Comparison of ENCODE assay signal across 19 cellular contexts in genomic region chr18:49847524-49847923, GRCh38. TPM values are rescaled to one million over a fixed set of nuclear protein-coding genes. Genes with fewer than 3 reads are reported as not detected.
DNase-seq lines count a peak whose midpoint lies in the region; TF ChIP-seq lines count a peak whose summit lies in the region.
"Had no signal": no experiment of that assay in that cellular context is flagged by ENCODE, and none has a peak within 500 bp of the region (broad histone marks: within the 10 kb centered on the region; RNA-seq: fewer than 3 reads in every experiment).

No MANE protein-coding gene starts in this region.

- H3K4ac ChIP-seq in neuronal stem cell (ENCODE audit: low read length): no peak overlapping the region

- peak overlapping the region; percentile 32 for H3K18ac ChIP-seq in neuronal stem cell (ENCODE audit: low read length)

- TF ChIP-seq CTCF in GM10248 (IDR thresholded peaks at IDR 0.05; ENCODE audit: control extremely low read depth, extremely low read depth, low read depth, missing control alignments) (no peak), esophagus muscularis mucosa (IDR thresholded peaks at IDR 0.05) (no peak)

- H3K4me1 Mint-ChIP-seq in immature natural killer cell: peaks cover 12 to 22% of the 10 kb centered on the region in 2 donors
- H3K4me1 Mint-ChIP-seq: CD14-positive monocyte had no signal

- no peak overlapping the region for H2BK5ac ChIP-seq in neuronal stem cell (ENCODE audit: low read length)

- peak overlapping the region; percentile 0 for H3K23ac ChIP-seq in neuronal stem cell (ENCODE audit: low read depth, low read length, poor library complexity)

- no peak overlapping the region for H3K4me3 Mint-ChIP-seq in immature natural killer cell
- H3K4me3 Mint-ChIP-seq: CD14-positive monocyte, H9 had no signal

- H3K4me1 ChIP-seq in BLaER1 (peaks cover 18% of the 10 kb centered on the region), duodenal mucosa (ENCODE audit: control insufficient read depth in 1 of 2, insufficient read depth in 2 of 2, low read length in 2 of 2) (peaks cover 29 to 33% of the 10 kb centered on the region in 2 donors), neuronal stem cell (ENCODE audit: control insufficient read depth in 2 of 2, insufficient read depth in 1 of 2, low read depth in 1 of 2, low read length in 2 of 2) (peaks cover 3 to 28% of the 10 kb centered on the region in 2 donors), esophagus muscularis mucosa (peaks cover 7 to 21% (median 19%) of the 10 kb centered on the region in 4 donors)
- peaks cover 4 to 20% (median 14%) of the 10 kb centered on the region in 10 experiments; a peak in 14 of 20 replicates for H3K4me1 ChIP-seq in BLaER1 treated with 17β-estradiol and CSF1 and Interleukin-3, amounts not matched to agents 10 nM and 100 nM

- H4K8ac ChIP-seq in neuronal stem cell (ENCODE audit: low read depth, low read length): no peak overlapping the region

- POLR2A ChIA-PET in GM10248 (lab: Yijun Ruan, JAX): no interaction called here

- no peak for TF ChIP-seq POLR2A in esophagus muscularis mucosa (IDR thresholded peaks at IDR 0.05; ENCODE audit: low read depth)

- H3K79me1 ChIP-seq in neuronal stem cell (ENCODE audit: low read depth, low read length): no peaks in the 10 kb centered on the region

- H3K9me3 Mint-ChIP-seq in immature natural killer cell: no peaks in the 10 kb centered on the region
- H3K9me3 Mint-ChIP-seq: CD14-positive monocyte, H9 had no signal

- H3K4me2 ChIP-seq in BLaER1: peak overlapping the region; percentile 54
- H3K4me2 ChIP-seq in BLaER1 treated with 17β-estradiol and CSF1 and Interleukin-3, amounts not matched to agents 10 nM and 100 nM: peak overlapping the region in 7 of 11 experiments; percentile 32 to 62 (median 44); a peak in 13 of 22 replicates
- H3K4me2 ChIP-seq in neuronal stem cell (ENCODE audit: insufficient read depth, low read length, poor library complexity, severe bottlenecking): no peak overlapping the region

- H2AK5ac ChIP-seq in neuronal stem cell (ENCODE audit: low read depth, low read length): no peak overlapping the region

- intact Hi-C loops in esophagus muscularis mucosa (cut with DNase I): no loop called here

- no peaks in the 10 kb centered on the region for H4K20me1 ChIP-seq in BLaER1
- no peaks in the 10 kb centered on the region for H4K20me1 ChIP-seq in BLaER1 treated with 17β-estradiol and CSF1 and Interleukin-3, amounts not matched to agents 10 nM and 100 nM

- no peak overlapping the region for H2BK120ac ChIP-seq in neuronal stem cell (ENCODE audit: low read depth, low read length)

- no peak overlapping the region for H4K91ac ChIP-seq in neuronal stem cell (ENCODE audit: low read depth, low read length, poor library complexity)

- DNase-seq in neuronal stem cell (ENCODE audit: low spot score) (no peak), GM10248 (ENCODE audit: extremely low spot score) (no peak), immature natural killer cell (no peak), esophagus muscularis mucosa (ENCODE audit: extremely low spot score) (no peak), NCI-H187 (lab: John Stamatoyannopoulos, UW) (no peak)
- DNase-seq: H9, KG1, MM.1S, NCI-H1694, NCI-H2081, NCI-H2227 treated with DMSO at 0.1 percent for 48 hours, NCI-H526 treated with DMSO at 0.1 percent for 48 hours, PC-9 had no signal

- H2BK12ac ChIP-seq in neuronal stem cell (ENCODE audit: low read length): no peak overlapping the region

- H2BK15ac ChIP-seq in neuronal stem cell (ENCODE audit: low read length): no peak overlapping the region

- H2AFZ ChIP-seq in neuronal stem cell (ENCODE audit: low read length): no peak overlapping the region
- H2AFZ ChIP-seq: PC-9 had no signal

- CTCF ChIA-PET in GM10248 (lab: Yijun Ruan, JAX): interaction anchor here (6.6 kb wide), 1 partner anchor 11 kb away, joined by 43 read pairs; no protein-coding TSS in a partner anchor

- WGBS in neuronal stem cell (ENCODE audit: extremely low coverage in 2 of 2, insufficient read length in 2 of 2, insufficient replicate concordance in 1 of 2), 2 donors: no CpG with 5 or more reads among the region's 8 CpGs
- WGBS in esophagus muscularis mucosa: 85% methylated on average over 8 of the region's 8 CpGs

- H3K27ac Mint-ChIP-seq in immature natural killer cell: peak overlapping the region in 1 of 6 donors; percentile 73

- H3K27ac ChIP-seq in BLaER1 (no peak overlapping the region), duodenal mucosa (ENCODE audit: low read depth, low read length) (no peak overlapping the region), neuronal stem cell (replicated peaks; ENCODE audit: low read length) (no peak overlapping the region), esophagus muscularis mucosa (replicated peaks in 1 of 4) (no peak overlapping the region)
- no peak overlapping the region for H3K27ac ChIP-seq in BLaER1 treated with 17β-estradiol and CSF1 and Interleukin-3, amounts not matched to agents 10 nM and 100 nM
- H3K27ac ChIP-seq: SJSA1 had no signal

- H3K36me3 ChIP-seq in BLaER1: no peaks in the 10 kb centered on the region
- H3K36me3 ChIP-seq in BLaER1 treated with 17β-estradiol and CSF1 and Interleukin-3, amounts not matched to agents 10 nM and 100 nM: no peaks in the 10 kb centered on the region
- H3K36me3 ChIP-seq in duodenal mucosa (ENCODE audit: control insufficient read depth in 1 of 2, insufficient read depth in 2 of 2, low read length in 2 of 2): peaks cover 41 to 50% of the 10 kb centered on the region in 2 donors
- no peaks in the 10 kb centered on the region for H3K36me3 ChIP-seq in neuronal stem cell (replicated peaks in 1 of 2; ENCODE audit: control insufficient read depth in 2 of 2, insufficient read depth in 2 of 2, low read length in 2 of 2)
- no peaks in the 10 kb centered on the region for H3K36me3 ChIP-seq in esophagus muscularis mucosa
- H3K36me3 ChIP-seq: SJSA1 had no signal

- H3K27me3 Mint-ChIP-seq in immature natural killer cell (ENCODE audit: low read depth in 3 of 3): peaks cover 0 to 12% (median 0%) of the 10 kb centered on the region in 3 donors

- H3K9ac ChIP-seq in BLaER1 (no peak overlapping the region), duodenal mucosa (ENCODE audit: low read depth in 1 of 2, low read length in 2 of 2) (peak overlapping the region in 1 of 2 donors; percentile 84), neuronal stem cell (ENCODE audit: low read depth, low read length, poor library complexity) (no peak overlapping the region)
- no peak overlapping the region for H3K9ac ChIP-seq in BLaER1 treated with 17β-estradiol and CSF1 and Interleukin-3, amounts not matched to agents 10 nM and 100 nM

- H3K27me3 ChIP-seq in BLaER1 (no peaks in the 10 kb centered on the region), duodenal mucosa (ENCODE audit: control insufficient read depth in 1 of 2, insufficient read depth in 2 of 2, low read length in 2 of 2) (no peaks in the 10 kb centered on the region), neuronal stem cell (ENCODE audit: control insufficient read depth in 3 of 3, insufficient read depth in 3 of 3, low read depth in 1 of 3, low read length in 3 of 3) (peaks cover 0 to 24% (median 0%) of the 10 kb centered on the region in 3 experiments), esophagus muscularis mucosa (peaks cover 0 to 72% (median 0%) of the 10 kb centered on the region in 4 donors)
- no peaks in the 10 kb centered on the region for H3K27me3 ChIP-seq in BLaER1 treated with 17β-estradiol and CSF1 and Interleukin-3, amounts not matched to agents 10 nM and 100 nM
- H3K27me3 ChIP-seq: SJSA1 had no signal

- no peak for TF ChIP-seq EP300 in esophagus muscularis mucosa (IDR thresholded peaks at IDR 0.05)

- no peaks in the 10 kb centered on the region for H3K36me3 Mint-ChIP-seq in immature natural killer cell
- H3K36me3 Mint-ChIP-seq: CD14-positive monocyte had no signal

- no peak overlapping the region for H3K14ac ChIP-seq in neuronal stem cell (ENCODE audit: low read length)

- no peaks in the 10 kb centered on the region for H3K9me3 ChIP-seq in BLaER1
- no peaks in the 10 kb centered on the region for H3K9me3 ChIP-seq in BLaER1 treated with 17β-estradiol and CSF1 and Interleukin-3, amounts not matched to agents 10 nM and 100 nM (replicated peaks in 1 of 11)
- H3K9me3 ChIP-seq in duodenal mucosa (ENCODE audit: control insufficient read depth in 1 of 2, low read length in 2 of 2): no peaks in the 10 kb centered on the region
- no peaks in the 10 kb centered on the region for H3K9me3 ChIP-seq in neuronal stem cell (replicated peaks in 1 of 2; ENCODE audit: control insufficient read depth in 2 of 2, insufficient read depth in 1 of 2, low read depth in 1 of 2, low read length in 2 of 2)
- H3K9me3 ChIP-seq in esophagus muscularis mucosa: no peaks in the 10 kb centered on the region
- H3K9me3 ChIP-seq: SJSA1 had no signal

- no peak overlapping the region for H3K4me3 ChIP-seq in BLaER1
- H3K4me3 ChIP-seq in BLaER1 treated with 17β-estradiol and CSF1 and Interleukin-3, amounts not matched to agents 10 nM and 100 nM: no peak overlapping the region
- peak overlapping the region; percentile 53 to 64 for H3K4me3 ChIP-seq in duodenal mucosa (ENCODE audit: low read depth in 1 of 2, low read length in 2 of 2)
- H3K4me3 ChIP-seq in neuronal stem cell (ENCODE audit: low read length in 2 of 2): no peak overlapping the region
- H3K4me3 ChIP-seq in esophagus muscularis mucosa: no peak overlapping the region
- H3K4me3 ChIP-seq: GM12878, PC-9, SJSA1 had no signal

RNA-seq across cellular contexts. Expression of gene ACAA2, which starts 34.2 kb away (rescaled TPM):
- polyA plus RNA-seq in neuronal stem cell (2013, experiment 1 of 2): 32.3 TPM
- 32.1 TPM for polyA plus RNA-seq in neuronal stem cell (2013, experiment 2 of 2)
- polyA plus RNA-seq in immature natural killer cell: 100 to 1,000 TPM; 181 to 426 (median 203) TPM
- total RNA-seq in esophagus muscularis mucosa: 100 to 1,000 TPM in 1 of 4 donors, 10 to 100 TPM in 3; 46.9 to 101 (median 73.9) TPM

Comparison
In these comparisons a context has a peak if more than half of its experiments do, and no peak if none do; other contexts are left out.
1. H3K4me3 ChIP-seq: peak in duodenal mucosa (2 of 2); none in BLaER1 (single experiment), BLaER1 treated with 17β-estradiol and CSF1 and Interleukin-3, amounts not matched to agents 10 nM and 100 nM (0 of 10), neuronal stem cell (0 of 2) and esophagus muscularis mucosa (0 of 4).